ENCODE assay signal across 1 cellular context in the genomic region with DNA sequence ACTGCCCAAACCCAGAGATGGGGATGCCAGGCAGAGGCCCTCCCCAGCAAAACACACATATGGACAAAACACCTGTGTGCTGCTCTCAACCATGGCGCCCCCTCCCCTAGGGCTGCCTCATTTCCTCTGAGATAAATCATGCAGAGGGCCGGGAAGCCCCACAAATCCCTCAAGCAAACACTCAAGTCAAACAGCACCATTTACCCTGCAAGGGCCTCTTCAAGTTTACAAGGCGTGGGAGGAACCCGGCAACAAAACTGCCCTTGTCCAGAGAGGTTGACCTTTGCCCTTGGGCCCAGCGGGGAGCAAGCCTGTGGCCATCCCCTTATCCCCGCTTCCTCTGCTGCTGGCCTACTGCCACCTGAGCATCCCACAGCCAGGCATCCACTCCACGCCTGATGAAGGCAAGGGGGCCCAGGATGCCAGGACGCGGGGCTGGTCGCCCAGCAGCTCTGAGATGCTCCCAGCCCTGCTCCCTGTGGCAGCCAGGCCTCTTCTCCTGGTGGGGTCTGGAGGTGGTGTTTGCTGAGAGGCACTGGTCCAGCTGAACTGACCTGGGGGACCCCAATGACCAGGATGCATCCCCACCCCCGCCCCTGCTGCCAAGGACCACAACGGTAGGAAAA.
TF ChIP-seq lines count a peak whose summit lies in the region.

No MANE protein-coding gene starts in this region.

TF ChIP-seq in GM12878, 131 proteins besides CTCF, POLR2A, EP300 and RAD21 (continued from another document):
- TF ChIP-seq, protein P1, sequence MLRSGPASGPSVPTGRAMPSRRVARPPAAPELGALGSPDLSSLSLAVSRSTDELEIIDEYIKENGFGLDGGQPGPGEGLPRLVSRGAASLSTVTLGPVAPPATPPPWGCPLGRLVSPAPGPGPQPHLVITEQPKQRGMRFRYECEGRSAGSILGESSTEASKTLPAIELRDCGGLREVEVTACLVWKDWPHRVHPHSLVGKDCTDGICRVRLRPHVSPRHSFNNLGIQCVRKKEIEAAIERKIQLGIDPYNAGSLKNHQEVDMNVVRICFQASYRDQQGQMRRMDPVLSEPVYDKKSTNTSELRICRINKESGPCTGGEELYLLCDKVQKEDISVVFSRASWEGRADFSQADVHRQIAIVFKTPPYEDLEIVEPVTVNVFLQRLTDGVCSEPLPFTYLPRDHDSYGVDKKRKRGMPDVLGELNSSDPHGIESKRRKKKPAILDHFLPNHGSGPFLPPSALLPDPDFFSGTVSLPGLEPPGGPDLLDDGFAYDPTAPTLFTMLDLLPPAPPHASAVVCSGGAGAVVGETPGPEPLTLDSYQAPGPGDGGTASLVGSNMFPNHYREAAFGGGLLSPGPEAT (IDR thresholded peaks at IDR 0.05; ENCODE audit: low read depth) = peak; percentile 13; the same call in 1 of the 2 replicates
- TF ChIP-seq YY1 (IDR thresholded peaks at IDR 0.05; ENCODE audit: low read depth, low read length) = no peak
- TF ChIP-seq NFYA (IDR thresholded peaks at IDR 0.05; ENCODE audit: borderline replicate concordance, low read depth, low read length) = no peak
- no peak for TF ChIP-seq ZZZ3 (IDR thresholded peaks at IDR 0.05; ENCODE audit: control insufficient read depth, insufficient read length, low read depth)
- TF ChIP-seq NR2F1 (conservative IDR thresholded peaks at IDR 0.05) = peak; percentile 97
- 0 out of 2 replicates have a peak, but pooled peaks have one; percentile 17 for TF ChIP-seq BCL11A (IDR thresholded peaks at IDR 0.05; ENCODE audit: low read depth, low read length)
- TF ChIP-seq, protein P2, sequence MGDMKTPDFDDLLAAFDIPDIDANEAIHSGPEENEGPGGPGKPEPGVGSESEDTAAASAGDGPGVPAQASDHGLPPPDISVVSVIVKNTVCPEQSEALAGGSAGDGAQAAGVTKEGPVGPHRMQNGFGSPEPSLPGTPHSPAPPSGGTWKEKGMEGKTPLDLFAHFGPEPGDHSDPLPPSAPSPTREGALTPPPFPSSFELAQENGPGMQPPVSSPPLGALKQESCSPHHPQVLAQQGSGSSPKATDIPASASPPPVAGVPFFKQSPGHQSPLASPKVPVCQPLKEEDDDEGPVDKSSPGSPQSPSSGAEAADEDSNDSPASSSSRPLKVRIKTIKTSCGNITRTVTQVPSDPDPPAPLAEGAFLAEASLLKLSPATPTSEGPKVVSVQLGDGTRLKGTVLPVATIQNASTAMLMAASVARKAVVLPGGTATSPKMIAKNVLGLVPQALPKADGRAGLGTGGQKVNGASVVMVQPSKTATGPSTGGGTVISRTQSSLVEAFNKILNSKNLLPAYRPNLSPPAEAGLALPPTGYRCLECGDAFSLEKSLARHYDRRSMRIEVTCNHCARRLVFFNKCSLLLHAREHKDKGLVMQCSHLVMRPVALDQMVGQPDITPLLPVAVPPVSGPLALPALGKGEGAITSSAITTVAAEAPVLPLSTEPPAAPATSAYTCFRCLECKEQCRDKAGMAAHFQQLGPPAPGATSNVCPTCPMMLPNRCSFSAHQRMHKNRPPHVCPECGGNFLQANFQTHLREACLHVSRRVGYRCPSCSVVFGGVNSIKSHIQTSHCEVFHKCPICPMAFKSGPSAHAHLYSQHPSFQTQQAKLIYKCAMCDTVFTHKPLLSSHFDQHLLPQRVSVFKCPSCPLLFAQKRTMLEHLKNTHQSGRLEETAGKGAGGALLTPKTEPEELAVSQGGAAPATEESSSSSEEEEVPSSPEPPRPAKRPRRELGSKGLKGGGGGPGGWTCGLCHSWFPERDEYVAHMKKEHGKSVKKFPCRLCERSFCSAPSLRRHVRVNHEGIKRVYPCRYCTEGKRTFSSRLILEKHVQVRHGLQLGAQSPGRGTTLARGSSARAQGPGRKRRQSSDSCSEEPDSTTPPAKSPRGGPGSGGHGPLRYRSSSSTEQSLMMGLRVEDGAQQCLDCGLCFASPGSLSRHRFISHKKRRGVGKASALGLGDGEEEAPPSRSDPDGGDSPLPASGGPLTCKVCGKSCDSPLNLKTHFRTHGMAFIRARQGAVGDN (IDR thresholded peaks at IDR 0.05) = peak; percentile 60
- peak; percentile 6; the same call in 1 of the 2 replicates for TF ChIP-seq MTA2 (IDR thresholded peaks at IDR 0.05; ENCODE audit: low read depth)
